ENCODE assay signal across 2 cellular contexts in the genomic region with DNA sequence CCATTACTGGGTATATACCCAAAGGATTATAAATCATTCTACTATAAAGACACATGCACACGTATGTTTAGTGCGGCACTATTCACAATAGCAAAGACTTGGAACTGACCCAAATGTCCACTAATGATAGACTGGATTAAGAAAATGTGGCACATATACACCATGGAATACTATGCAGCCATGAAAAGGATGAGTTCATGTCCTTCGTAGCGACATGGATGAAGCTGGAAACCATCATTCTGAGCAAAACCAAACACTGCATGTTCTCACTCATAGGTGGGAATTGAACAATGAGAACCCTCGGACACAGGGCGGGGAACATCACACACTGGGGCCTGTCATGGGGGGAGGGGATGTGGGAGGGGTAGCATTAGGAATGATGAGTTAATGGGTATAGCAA. TPM values are rescaled to one million over a fixed set of nuclear protein-coding genes. Genes with fewer than 3 reads are reported as not detected.
"Had no signal": no experiment of that assay in that cellular context is flagged by ENCODE, and none has a peak within 500 bp of the region (broad histone marks: within the 10 kb centered on the region; RNA-seq: fewer than 3 reads in every experiment).

No MANE protein-coding gene starts in this region.

RNA-seq across cellular contexts. Expression of gene VSIG10L2, which starts 40.1 kb away (rescaled TPM):
- total RNA-seq: G401, GM12878 had no signal
